ENCODE assay signal across 17 cellular contexts in the genomic region with DNA sequence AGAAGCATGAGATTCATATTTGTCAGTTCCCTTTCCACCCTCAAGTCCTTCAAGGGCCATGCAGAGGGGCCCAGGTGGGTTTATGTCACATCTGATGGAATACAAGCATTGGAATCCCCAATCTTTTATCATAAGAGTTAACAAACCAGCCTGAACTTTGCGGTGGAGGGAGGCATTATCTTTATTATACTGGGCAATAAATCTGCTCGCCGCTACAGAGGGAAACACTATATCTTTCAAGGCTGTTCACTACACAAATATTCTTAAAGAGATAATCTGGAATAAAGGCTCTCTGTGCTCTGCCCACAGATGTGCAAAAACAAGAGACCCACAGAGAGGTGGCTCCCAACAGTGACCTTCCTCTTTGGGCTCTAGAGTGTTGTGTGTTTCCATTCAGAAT.
DNase-seq lines count a peak whose midpoint lies in the region; ATAC-seq and TF ChIP-seq lines count a peak whose summit lies in the region.
"Had no signal": no experiment of that assay in that cellular context is flagged by ENCODE, and none has a peak within 500 bp of the region (broad histone marks: within the 10 kb centered on the region; RNA-seq: fewer than 3 reads in every experiment).

No MANE protein-coding gene starts in this region.

- H3K4me3 ChIP-seq in fibroblast of villous mesenchyme (ENCODE audit: low read depth, low read length), result no peak overlapping the region
- H3K4me3 ChIP-seq: GM23248 had no signal

- peak; percentile 6 for DNase-seq in amniotic epithelial cell (ENCODE audit: low read depth)
- DNase-seq in fibroblast of villous mesenchyme (ENCODE audit: low read depth), result peak; percentile 22
- peak; percentile 10 for DNase-seq in left kidney (ENCODE audit: low read depth, low spot score)
- DNase-seq in head of caudate nucleus, result no peak
- DNase-seq in islet precursor cell, result no peak
- DNase-seq in NOMO-1 treated with dmso at 0.1 percent for 144 hours (lab: John Stamatoyannopoulos, UW; ENCODE audit: unreplicated experiment), result no peak
- DNase-seq: C1 segment of cervical spinal cord; Calu3; CD4-positive, alpha-beta memory T cell; COR-L47; DMS153; DND-41; GM23248; H9; HFFc6 had no signal

- no peak for TF ChIP-seq CTCF in fibroblast of villous mesenchyme (IDR thresholded peaks at IDR 0.05; ENCODE audit: insufficient read depth, low read depth, low read length)

- ATAC-seq in GM21447 (IDR thresholded peaks at IDR 0.05; ENCODE audit: unreplicated experiment), result no peak
- ATAC-seq: HCT116 had no signal

- intact Hi-C loops in head of caudate nucleus (cut with DNase I), result no loop called here

Comparison
In these comparisons a context has a peak if more than half of its experiments do, and no peak if none do; other contexts are left out.
1. DNase-seq: peak in amniotic epithelial cell (single experiment), fibroblast of villous mesenchyme (single experiment) and left kidney (single experiment); none in head of caudate nucleus (0 of 42), islet precursor cell (single experiment) and NOMO-1 treated with dmso at 0.1 percent for 144 hours (single experiment).